Comparison of ENCODE assay signal across 12 cellular contexts in genomic region chr10:125153693-125154490, GRCh38. TPM values are rescaled to one million over a fixed set of nuclear protein-coding genes. Genes with fewer than 3 reads are reported as not detected.
DNase-seq lines count a peak whose midpoint lies in the region; ATAC-seq and TF ChIP-seq lines count a peak whose summit lies in the region.
"Had no signal": no experiment of that assay in that cellular context is flagged by ENCODE, and none has a peak within 500 bp of the region (broad histone marks: within the 10 kb centered on the region; RNA-seq: fewer than 3 reads in every experiment).

No MANE protein-coding gene starts in this region.

- WGBS in suprapubic skin = 47% methylated on average over 8 of the region's 9 CpGs

- intact Hi-C loops in left colon (cut with DNase I, micrococcal nuclease) = no loop called here

- ATAC-seq in left colon = peak; percentile 21
- ATAC-seq in GM18868 (IDR thresholded peaks at IDR 0.05; ENCODE audit: unreplicated experiment) = no peak
- ATAC-seq: naive thymus-derived CD4-positive, alpha-beta T cell; stimulated activated effector memory CD8-positive, alpha-beta T cell treated with anti-CD3 and anti-CD28 coated beads, Interleukin-12 subunit alpha, Interleukin-12 subunit beta, amount 100 ng/mL, for 72 hours had no signal

- peak overlapping the region; percentile 92 for H3K27ac ChIP-seq in HUES48 (ENCODE audit: low read depth, low read length)
- peak overlapping the region; percentile 52 for H3K27ac ChIP-seq in suprapubic skin

- TF ChIP-seq CTCF in suprapubic skin (IDR thresholded peaks at IDR 0.05) = no peak

- H3K4me3 ChIP-seq in HUES48 (ENCODE audit: low read depth, low read length) = peak overlapping the region; percentile 80
- no peak overlapping the region for H3K4me3 ChIP-seq in suprapubic skin

- TF ChIP-seq EP300 in suprapubic skin (IDR thresholded peaks at IDR 0.05) = no peak

- H3K4me1 ChIP-seq in HUES48 (ENCODE audit: control insufficient read depth, insufficient read depth, low read length) (peaks cover 75% of the 10 kb centered on the region), suprapubic skin (peaks cover 84% of the 10 kb centered on the region)

- 0 out of 2 replicates have a peak overlapping the region, but pooled peaks have one; percentile 68 for H3K9ac ChIP-seq in HUES48 (ENCODE audit: low read depth, low read length)

- H3K27me3 ChIP-seq in HUES48 (ENCODE audit: control insufficient read depth, insufficient read depth, low read length) (no peaks in the 10 kb centered on the region), suprapubic skin (no peaks in the 10 kb centered on the region)

- TF ChIP-seq POLR2A in suprapubic skin (IDR thresholded peaks at IDR 0.05) = no peak

- H3K9me3 ChIP-seq in HUES48 (ENCODE audit: control insufficient read depth, insufficient read depth, low read length) (no peaks in the 10 kb centered on the region), suprapubic skin (no peaks in the 10 kb centered on the region)

- H3K36me3 ChIP-seq in HUES48 (ENCODE audit: control insufficient read depth, insufficient read depth, low read length) (peaks cover 23% of the 10 kb centered on the region), suprapubic skin (peaks cover 3% of the 10 kb centered on the region)

- DNase-seq in dedifferentiated amniotic fluid mesenchymal stem cell (ENCODE audit: extremely low spot score) (peak; percentile 33), left colon (peak in 1 of 2 donors; percentile 62), suprapubic skin (ENCODE audit: low spot score in 2 of 2) (no peak), NCI-H446 (lab: John Stamatoyannopoulos, UW) (no peak)
- no peak for DNase-seq in activated CD8-positive, alpha-beta memory T cell treated with anti-CD3 and anti-CD28 coated beads, Interleukin-2, amount 50 U/mL, for 48 hours
- DNase-seq in activated CD4-positive, alpha-beta T cell treated with anti-CD3 and anti-CD28 coated beads for 48 hours = no peak
- DNase-seq: amniotic stem cell; naive thymus-derived CD4-positive, alpha-beta T cell; NCI-H1436 had no signal

RNA-seq across cellular contexts. Expression of gene CTBP2, which starts 6.5 kb away (rescaled TPM):
- total RNA-seq in left colon (100 to 1,000 TPM; 107 to 142 TPM), suprapubic skin (10 to 100 TPM; 19.7 to 45.7 (median 29.4) TPM)
